Comparison of ENCODE assay signal across 22 cellular contexts in the genomic region with DNA sequence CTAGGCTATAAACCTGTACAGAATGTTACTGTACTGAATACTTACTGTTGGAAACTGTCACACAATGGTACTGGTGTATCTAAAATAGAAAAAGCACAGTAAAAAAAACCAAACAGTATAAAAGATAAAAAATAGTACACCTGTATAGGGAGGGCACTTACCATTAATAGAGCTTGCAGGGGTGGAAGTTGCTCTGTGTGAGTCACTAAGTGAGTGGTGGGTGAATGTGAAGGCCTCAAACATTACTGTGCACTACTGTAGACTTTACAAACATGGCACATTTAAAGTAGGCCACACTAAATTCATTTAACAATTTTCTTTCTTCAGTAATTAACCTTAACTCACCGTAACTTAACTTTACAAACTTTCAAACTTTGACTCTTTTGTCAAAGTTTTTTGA. TPM values are rescaled to one million over a fixed set of nuclear protein-coding genes. Genes with fewer than 3 reads are reported as not detected.
DNase-seq lines count a peak whose midpoint lies in the region; ATAC-seq and TF ChIP-seq lines count a peak whose summit lies in the region.
"Had no signal": no experiment of that assay in that cellular context is flagged by ENCODE, and none has a peak within 500 bp of the region (broad histone marks: within the 10 kb centered on the region; RNA-seq: fewer than 3 reads in every experiment).

No MANE protein-coding gene starts in this region.

- ATAC-seq in PC-3 (peak; percentile 60), GM18868 (IDR thresholded peaks at IDR 0.05; ENCODE audit: unreplicated experiment) (no peak), HG03565 (IDR thresholded peaks at IDR 0.05; ENCODE audit: unreplicated experiment) (no peak)
- peak; percentile 48 for ATAC-seq in stimulated activated effector memory CD8-positive, alpha-beta T cell treated with anti-CD3 and anti-CD28 coated beads, Interleukin-12 subunit alpha, Interleukin-12 subunit beta, amount 100 ng/mL, for 72 hours
- ATAC-seq: CD8-positive, alpha-beta T cell; GM12878; HepG2 had no signal

- no peaks in the 10 kb centered on the region for H3K9me3 ChIP-seq in left ventricle myocardium inferior (replicated peaks)
- H3K9me3 ChIP-seq in HEK293 (ENCODE audit: control insufficient read depth, insufficient read depth, low read depth, low read length): no peaks in the 10 kb centered on the region
- H3K9me3 ChIP-seq in PC-3 (ENCODE audit: low read length): no peaks in the 10 kb centered on the region
- H3K9me3 ChIP-seq: BLaER1 treated with 17β-estradiol and CSF1 and Interleukin-3, amounts not matched to agents 10 nM and 100 nM; HAP-1 had no signal

- no peaks in the 10 kb centered on the region for H4K20me1 ChIP-seq in PC-3 (ENCODE audit: low read length)
- H4K20me1 ChIP-seq: BLaER1 treated with 17β-estradiol and CSF1 and Interleukin-3, amounts not matched to agents 10 nM and 100 nM had no signal

- TF ChIP-seq CTCF in left ventricle myocardium inferior (IDR thresholded peaks at IDR 0.05; ENCODE audit: borderline replicate concordance) (no peak), HEK293 (tag by site-specific recombination; IDR thresholded peaks at IDR 0.05) (no peak), PC-3 (conservative IDR thresholded peaks at IDR 0.05; ENCODE audit: low read depth, low read length) (no peak)

- no peak overlapping the region for H3K4me2 ChIP-seq in PC-3 (ENCODE audit: low read length)

- CTCF ChIA-PET in HEK293 (lab: Yijun Ruan, JAX): no interaction called here
- CTCF ChIA-PET in PC-3 (lab: Charles Lee): interaction anchor here (1.4 kb wide), 1 partner anchor 13 kb away, joined by 3 read pairs; no protein-coding TSS in a partner anchor

- H3K27ac ChIP-seq in left ventricle myocardium inferior (replicated peaks): peak overlapping the region; percentile 83
- H3K27ac ChIP-seq in HEK293 (ENCODE audit: extremely low read depth, low read depth, low read length): no peak overlapping the region
- peak overlapping the region; percentile 5; the same call in 1 of the 2 replicates for H3K27ac ChIP-seq in PC-3 (ENCODE audit: low read length)
- H3K27ac ChIP-seq: GM23248 had no signal

- no peak overlapping the region for H3K4me3 ChIP-seq in left ventricle myocardium inferior
- no peak overlapping the region for H3K4me3 ChIP-seq in HEK293 (ENCODE audit: low read depth, low read length)
- no peak overlapping the region for H3K4me3 ChIP-seq in PC-3 (ENCODE audit: low read length)
- H3K4me3 ChIP-seq: BLaER1 treated with 17β-estradiol and CSF1 and Interleukin-3, amounts not matched to agents 10 nM and 100 nM; GM12878; GM23248; HAP-1 had no signal

- intact Hi-C loops in left ventricle myocardium inferior (cut with micrococcal nuclease) (no loop called here), cardiac septum (cut with DNase I) (no loop called here), PC-3 (cut with micrococcal nuclease) (no loop called here)

- no peaks in the 10 kb centered on the region for H3K9me3 Mint-ChIP-seq in stimulated activated effector memory CD8-positive, alpha-beta T cell treated with anti-CD3 and anti-CD28 coated beads, Interleukin-12 subunit alpha, Interleukin-12 subunit beta, amount 100 ng/mL, for 72 hours
- H3K9me3 Mint-ChIP-seq: CD8-positive, alpha-beta T cell; IgD-negative memory B cell had no signal

- H3K36me3 ChIP-seq in left ventricle myocardium inferior (peaks cover 26% of the 10 kb centered on the region), HEK293 (ENCODE audit: control insufficient read depth in 2 of 2, insufficient read depth in 1 of 2, low read length in 2 of 2) (no peaks in the 10 kb centered on the region), PC-3 (ENCODE audit: low read depth, low read length) (peaks cover 55% of the 10 kb centered on the region)
- H3K36me3 ChIP-seq: HAP-1 had no signal

- H3F3A ChIP-seq in PC-3 (ENCODE audit: low read length, unreplicated experiment): no peaks in the 10 kb centered on the region

- H3K79me2 ChIP-seq in PC-3 (ENCODE audit: low read length): no peaks in the 10 kb centered on the region

- peaks cover 10% of the 10 kb centered on the region for H3K4me1 Mint-ChIP-seq in stimulated activated effector memory CD8-positive, alpha-beta T cell treated with anti-CD3 and anti-CD28 coated beads, Interleukin-12 subunit alpha, Interleukin-12 subunit beta, amount 100 ng/mL, for 72 hours

- H3K27ac Mint-ChIP-seq in stimulated activated effector memory CD8-positive, alpha-beta T cell treated with anti-CD3 and anti-CD28 coated beads, Interleukin-12 subunit alpha, Interleukin-12 subunit beta, amount 100 ng/mL, for 72 hours: no peak overlapping the region
- H3K27ac Mint-ChIP-seq: B cell; CD8-positive, alpha-beta T cell; IgD-negative memory B cell had no signal

- H3K27me3 ChIP-seq in left ventricle myocardium inferior (ENCODE audit: low read depth): no peaks in the 10 kb centered on the region
- H3K27me3 ChIP-seq in PC-3 (ENCODE audit: low read length): no peaks in the 10 kb centered on the region
- H3K27me3 ChIP-seq: BLaER1 treated with 17β-estradiol and CSF1 and Interleukin-3, amounts not matched to agents 10 nM and 100 nM had no signal

- H3K9ac ChIP-seq in PC-3 (ENCODE audit: low read length): no peak overlapping the region
- H3K9ac ChIP-seq: BLaER1 treated with 17β-estradiol and CSF1 and Interleukin-3, amounts not matched to agents 10 nM and 100 nM; GM23248 had no signal

- peaks cover 35% of the 10 kb centered on the region for H3K4me1 ChIP-seq in left ventricle myocardium inferior
- H3K4me1 ChIP-seq in HEK293 (ENCODE audit: control insufficient read depth, insufficient read depth, low read length): no peaks in the 10 kb centered on the region
- H3K4me1 ChIP-seq in PC-3 (ENCODE audit: insufficient read depth, low read length): peaks cover 10% of the 10 kb centered on the region; the same call in 1 of the 2 replicates
- H3K4me1 ChIP-seq: HAP-1 had no signal

- no peak overlapping the region for H2AFZ ChIP-seq in PC-3 (ENCODE audit: low read length)
- H2AFZ ChIP-seq: GM23248 had no signal

- H3K9me2 ChIP-seq in PC-3 (replicated peaks; ENCODE audit: low read length): no peaks in the 10 kb centered on the region

- H3K36me3 Mint-ChIP-seq in stimulated activated effector memory CD8-positive, alpha-beta T cell treated with anti-CD3 and anti-CD28 coated beads, Interleukin-12 subunit alpha, Interleukin-12 subunit beta, amount 100 ng/mL, for 72 hours: no peaks in the 10 kb centered on the region
- H3K36me3 Mint-ChIP-seq: CD8-positive, alpha-beta T cell had no signal

- H3K4me3 Mint-ChIP-seq in stimulated activated effector memory CD8-positive, alpha-beta T cell treated with anti-CD3 and anti-CD28 coated beads, Interleukin-12 subunit alpha, Interleukin-12 subunit beta, amount 100 ng/mL, for 72 hours: no peak overlapping the region
- H3K4me3 Mint-ChIP-seq: B cell; CD8-positive, alpha-beta T cell; IgD-negative memory B cell had no signal

- POLR2A ChIA-PET in HEK293 (lab: Yijun Ruan, JAX): no interaction called here
- POLR2A ChIA-PET in PC-3 (lab: Charles Lee; ENCODE audit: unreplicated experiment): no interaction called here

- no TSS peak for BruUV-seq in PC-3 (replicated peaks; lab: Mats Ljungman, UMichigan)

- DNase-seq in left ventricle myocardium inferior: no peak
- DNase-seq in cardiac septum (ENCODE audit: low spot score): no peak
- no peak for DNase-seq in PC-3
- DNase-seq in stimulated activated effector memory CD8-positive, alpha-beta T cell treated with anti-CD3 and anti-CD28 coated beads, Interleukin-12 subunit alpha, Interleukin-12 subunit beta, amount 100 ng/mL, for 72 hours (ENCODE audit: low spot score in 2 of 2): no peak
- DNase-seq: 8988T; CD8-positive, alpha-beta T cell; COR-L47; DMS 273 treated with DMSO at 0.1 percent for 48 hours; DMS53; DND-41; EL; GM23248 had no signal

TF ChIP-seq in HEK293, 187 proteins besides CTCF, POLR2A, EP300 and RAD21:
- TF ChIP-seq ZNF433 (tag by site-specific recombination; IDR thresholded peaks at IDR 0.05; ENCODE audit: low read depth): no peak
- no peak for TF ChIP-seq ZNF670 (tag by site-specific recombination; IDR thresholded peaks at IDR 0.05; ENCODE audit: low read depth)
- no peak for TF ChIP-seq OVOL3 (tag by site-specific recombination; IDR thresholded peaks at IDR 0.05)
- no peak for TF ChIP-seq KLF1 (tag by site-specific recombination; IDR thresholded peaks at IDR 0.05)
- TF ChIP-seq, protein P1, sequence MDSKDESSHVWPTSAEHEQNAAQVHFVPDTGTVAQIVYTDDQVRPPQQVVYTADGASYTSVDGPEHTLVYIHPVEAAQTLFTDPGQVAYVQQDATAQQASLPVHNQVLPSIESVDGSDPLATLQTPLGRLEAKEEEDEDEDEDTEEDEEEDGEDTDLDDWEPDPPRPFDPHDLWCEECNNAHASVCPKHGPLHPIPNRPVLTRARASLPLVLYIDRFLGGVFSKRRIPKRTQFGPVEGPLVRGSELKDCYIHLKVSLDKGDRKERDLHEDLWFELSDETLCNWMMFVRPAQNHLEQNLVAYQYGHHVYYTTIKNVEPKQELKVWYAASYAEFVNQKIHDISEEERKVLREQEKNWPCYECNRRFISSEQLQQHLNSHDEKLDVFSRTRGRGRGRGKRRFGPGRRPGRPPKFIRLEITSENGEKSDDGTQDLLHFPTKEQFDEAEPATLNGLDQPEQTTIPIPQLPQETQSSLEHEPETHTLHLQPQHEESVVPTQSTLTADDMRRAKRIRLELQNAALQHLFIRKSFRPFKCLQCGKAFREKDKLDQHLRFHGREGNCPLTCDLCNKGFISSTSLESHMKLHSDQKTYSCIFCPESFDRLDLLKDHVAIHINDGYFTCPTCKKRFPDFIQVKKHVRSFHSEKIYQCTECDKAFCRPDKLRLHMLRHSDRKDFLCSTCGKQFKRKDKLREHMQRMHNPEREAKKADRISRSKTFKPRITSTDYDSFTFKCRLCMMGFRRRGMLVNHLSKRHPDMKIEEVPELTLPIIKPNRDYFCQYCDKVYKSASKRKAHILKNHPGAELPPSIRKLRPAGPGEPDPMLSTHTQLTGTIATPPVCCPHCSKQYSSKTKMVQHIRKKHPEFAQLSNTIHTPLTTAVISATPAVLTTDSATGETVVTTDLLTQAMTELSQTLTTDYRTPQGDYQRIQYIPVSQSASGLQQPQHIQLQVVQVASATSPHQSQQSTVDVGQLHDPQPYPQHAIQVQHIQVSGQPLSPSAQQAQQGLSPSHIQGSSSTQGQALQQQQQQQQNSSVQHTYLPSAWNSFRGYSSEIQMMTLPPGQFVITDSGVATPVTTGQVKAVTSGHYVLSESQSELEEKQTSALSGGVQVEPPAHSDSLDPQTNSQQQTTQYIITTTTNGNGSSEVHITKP (tag by site-specific recombination; IDR thresholded peaks at IDR 0.05): 0 out of 2 replicates have a peak, but pooled peaks have one; percentile 10
- no peak for TF ChIP-seq ZNF621 (tag by site-specific recombination; IDR thresholded peaks at IDR 0.05)
- no peak for TF ChIP-seq ZNF155 (tag by site-specific recombination; IDR thresholded peaks at IDR 0.05)
- TF ChIP-seq ZNF626 (tag by site-specific recombination; IDR thresholded peaks at IDR 0.05): no peak

RNA-seq across cellular contexts. Expression of a gene that starts 22.0 kb away (rescaled TPM):
- total RNA-seq in left ventricle myocardium inferior (56.1 TPM), cardiac septum (75.1 TPM), PC-3 (2014; rRNA removed) (110 and 125 TPM in 2 replicates)
- total RNA-seq: G401, HepG2 had no signal

Comparison
In these comparisons a context has a peak if more than half of its experiments do, and no peak if none do; other contexts are left out.
1. ATAC-seq: peak in PC-3 (single experiment) and stimulated activated effector memory CD8-positive, alpha-beta T cell treated with anti-CD3 and anti-CD28 coated beads, Interleukin-12 subunit alpha, Interleukin-12 subunit beta, amount 100 ng/mL, for 72 hours (single experiment); none in GM18868 (single experiment) and HG03565 (single experiment).